Comparison of ENCODE assay signal across 8 cellular contexts in genomic region chr7:4973728-4974198, GRCh38. TPM values are rescaled to one million over a fixed set of nuclear protein-coding genes. Genes with fewer than 3 reads are reported as not detected.
DNase-seq lines count a peak whose midpoint lies in the region; ATAC-seq and TF ChIP-seq lines count a peak whose summit lies in the region.

No MANE protein-coding gene starts in this region.

- peak; percentile 73 for TF ChIP-seq CTCF in CD8-positive, alpha-beta T cell (IDR thresholded peaks at IDR 0.05)
- TF ChIP-seq CTCF in activated CD8-positive, alpha-beta T cell treated with anti-CD3 and anti-CD28 coated beads for 36 hours (IDR thresholded peaks at IDR 0.05), result peak; percentile 82
- peak; percentile 84 for TF ChIP-seq CTCF in lower lobe of right lung (IDR thresholded peaks at IDR 0.05)

- DNase-seq in CD8-positive, alpha-beta T cell, result peak; percentile 91 to 97 (median 93)
- peak; percentile 97 for DNase-seq in NCI-H82 (lab: John Stamatoyannopoulos, UW)
- DNase-seq in activated CD8-positive, alpha-beta T cell treated with anti-CD3 and anti-CD28 coated beads for 36 hours, result peak; percentile 93
- peak; percentile 97 for DNase-seq in ecto neural progenitor cell (ENCODE audit: low spot score)
- DNase-seq in lower lobe of right lung, result peak; percentile 94
- peak; percentile 81 to 93 (median 83) for DNase-seq in stimulated activated CD4-positive, alpha-beta T cell treated with anti-CD3 and anti-CD28 coated beads, TNF-alpha, amount 100 ng/mL, for 1 hour (ENCODE audit: low read depth in 3 of 3, low spot score in 1 of 3)

- H3K4me3 ChIP-seq in CD8-positive, alpha-beta T cell (ENCODE audit: low read depth, low read length), result peak overlapping the region; percentile 65
- peak overlapping the region; percentile 76 for H3K4me3 ChIP-seq in lower lobe of right lung

- H3K4me3 Mint-ChIP-seq in CD8-positive, alpha-beta T cell, result peak overlapping the region; percentile 95
- H3K4me3 Mint-ChIP-seq in activated CD8-positive, alpha-beta T cell treated with anti-CD3 and anti-CD28 coated beads for 36 hours, result peak overlapping the region; percentile 96

- H3K9me3 Mint-ChIP-seq in CD8-positive, alpha-beta T cell, result no peaks in the 10 kb centered on the region
- peaks cover 2% of the 10 kb centered on the region for H3K9me3 Mint-ChIP-seq in activated CD8-positive, alpha-beta T cell treated with anti-CD3 and anti-CD28 coated beads for 36 hours

- H3K4me1 ChIP-seq in CD8-positive, alpha-beta T cell (ENCODE audit: insufficient read depth, low read length), result peaks cover 7% of the 10 kb centered on the region
- peaks cover 17% of the 10 kb centered on the region for H3K4me1 ChIP-seq in lower lobe of right lung

- peak; percentile 97 for ATAC-seq in CD8-positive, alpha-beta T cell
- ATAC-seq in GM19395 (IDR thresholded peaks at IDR 0.05; ENCODE audit: unreplicated experiment) (peak; percentile 94), HG03558 (IDR thresholded peaks at IDR 0.05; ENCODE audit: extremely low read depth, unreplicated experiment) (peak; percentile 95), lower lobe of right lung (peak; percentile 99)
- ATAC-seq in activated CD8-positive, alpha-beta T cell treated with anti-CD3 and anti-CD28 coated beads for 36 hours, result peak; percentile 98

- H3K36me3 Mint-ChIP-seq in CD8-positive, alpha-beta T cell, result peaks cover 26% of the 10 kb centered on the region
- peaks cover 25% of the 10 kb centered on the region for H3K36me3 Mint-ChIP-seq in activated CD8-positive, alpha-beta T cell treated with anti-CD3 and anti-CD28 coated beads for 36 hours (ENCODE audit: low read depth)

- no peaks in the 10 kb centered on the region for H3K27me3 ChIP-seq in CD8-positive, alpha-beta T cell (ENCODE audit: insufficient read depth, low read length)
- no peaks in the 10 kb centered on the region for H3K27me3 ChIP-seq in lower lobe of right lung (ENCODE audit: low read depth)

- H3K27ac Mint-ChIP-seq in CD8-positive, alpha-beta T cell, result peak overlapping the region; percentile 94
- peak overlapping the region; percentile 96 for H3K27ac Mint-ChIP-seq in activated CD8-positive, alpha-beta T cell treated with anti-CD3 and anti-CD28 coated beads for 36 hours

- POLR2A ChIA-PET in CD8-positive, alpha-beta T cell (lab: Charles Lee), result interaction anchor here (0.6 to 1.2 kb wide), 8 partner anchors 72 to 216 kb away, joined by 3 to 6 read pairs (median 4); partner anchors contain the start of genes RBAK and WIPI2
- POLR2A ChIA-PET in activated CD8-positive, alpha-beta T cell treated with anti-CD3 and anti-CD28 coated beads for 36 hours (lab: Charles Lee), result interaction anchor here (0.7 kb wide), 1 partner anchor 218 kb away, joined by 3 read pairs; no protein-coding TSS in a partner anchor

- H3K4me1 Mint-ChIP-seq in CD8-positive, alpha-beta T cell (ENCODE audit: low read depth), result peaks cover 35% of the 10 kb centered on the region
- H3K4me1 Mint-ChIP-seq in activated CD8-positive, alpha-beta T cell treated with anti-CD3 and anti-CD28 coated beads for 36 hours (ENCODE audit: low read depth), result peaks cover 28% of the 10 kb centered on the region

- no peaks in the 10 kb centered on the region for H3K27me3 Mint-ChIP-seq in CD8-positive, alpha-beta T cell (ENCODE audit: low read depth)
- no peaks in the 10 kb centered on the region for H3K27me3 Mint-ChIP-seq in activated CD8-positive, alpha-beta T cell treated with anti-CD3 and anti-CD28 coated beads for 36 hours

- CTCF ChIA-PET in CD8-positive, alpha-beta T cell (lab: Charles Lee), result interaction anchor here (0.6 to 2.7 kb wide), 27 partner anchors 26 to 408 kb away, joined by 3 to 37 read pairs (median 4); no protein-coding TSS in a partner anchor
- CTCF ChIA-PET in activated CD8-positive, alpha-beta T cell treated with anti-CD3 and anti-CD28 coated beads for 36 hours (lab: Charles Lee), result interaction anchor here (0.6 to 3.3 kb wide), 27 partner anchors 9 to 585 kb away, joined by 3 to 38 read pairs (median 4); partner anchors contain the start of genes AP5Z1, MMD2, PAPOLB and RADIL

- no peaks in the 10 kb centered on the region for H3K36me3 ChIP-seq in CD8-positive, alpha-beta T cell (ENCODE audit: insufficient read depth, low read length)
- H3K36me3 ChIP-seq in lower lobe of right lung, result peaks cover 25% of the 10 kb centered on the region

- intact Hi-C loops in CD8-positive, alpha-beta T cell (cut with DNase I, micrococcal nuclease), result loop anchor here (1.0 to 10.0 kb wide), 12 partner anchors 71 to 1601 kb away; partner anchors contain the start of genes RBAK (in 2 of the 2), WIPI2 (in 2 of the 2), AP5Z1 (in 1 of the 2) and RNF216 (in 1 of the 2)
- intact Hi-C loops in activated CD8-positive, alpha-beta T cell treated with anti-CD3 and anti-CD28 coated beads for 36 hours (cut with micrococcal nuclease), result loop anchor here (5.0 kb wide), 1 partner anchor 114 kb away; no protein-coding TSS in a partner anchor
- intact Hi-C loops in lower lobe of right lung (cut with DNase I), result no loop called here

- peak overlapping the region; percentile 66 for H3K27ac ChIP-seq in CD8-positive, alpha-beta T cell (ENCODE audit: low read depth, low read length)
- peak overlapping the region; percentile 88 for H3K27ac ChIP-seq in lower lobe of right lung

- H3K9me3 ChIP-seq in CD8-positive, alpha-beta T cell (ENCODE audit: low read length), result no peaks in the 10 kb centered on the region
- no peaks in the 10 kb centered on the region for H3K9me3 ChIP-seq in lower lobe of right lung

RNA-seq across cellular contexts. Expression of gene MMD2, which starts 14.8 kb away (rescaled TPM):
- not detected for total RNA-seq in CD8-positive, alpha-beta T cell
- not detected for total RNA-seq in activated CD8-positive, alpha-beta T cell treated with anti-CD3 and anti-CD28 coated beads for 36 hours
- total RNA-seq in lower lobe of right lung, result not detected

Comparison
In these comparisons a context has a peak if more than half of its experiments do, and no peak if none do; other contexts are left out.
1. Peak in every context shown above with its lines: DNase-seq, ATAC-seq, H3K4me3 ChIP-seq and H3K27ac ChIP-seq.